25 cellular contexts compared by ENCODE assay signal in the genomic region with DNA sequence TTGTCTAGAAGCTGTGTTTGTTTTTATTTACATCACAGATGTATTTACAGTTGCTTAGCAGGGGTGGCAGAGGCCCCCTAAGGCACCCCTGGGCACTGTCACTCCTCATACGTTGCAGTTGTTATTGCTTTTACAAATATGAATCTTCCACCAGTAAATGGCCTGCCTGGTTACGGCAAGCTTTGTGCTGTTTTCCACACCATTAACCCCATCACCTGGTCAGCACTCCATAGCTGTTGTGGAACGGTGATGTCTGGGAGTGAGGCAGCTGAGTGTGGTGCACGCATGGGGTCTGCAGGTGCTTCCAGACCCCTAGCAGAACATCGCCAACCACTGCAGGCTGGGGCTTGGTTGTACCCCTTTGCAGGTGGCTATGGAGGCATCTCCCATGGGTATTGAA.
"Had no signal": no experiment of that assay in that cellular context is flagged by ENCODE, and none has a peak within 500 bp of the region (broad histone marks: within the 10 kb centered on the region; RNA-seq: fewer than 3 reads in every experiment).

No MANE protein-coding gene starts in this region.

- H3K4me3 ChIP-seq: esophagus squamous epithelium, gastrocnemius medialis, spleen, testis, uterus had no signal

- H3K9me3 ChIP-seq: esophagus squamous epithelium, gastrocnemius medialis, spleen, testis, uterus had no signal

- H3K27ac ChIP-seq: esophagus squamous epithelium, gastrocnemius medialis, spleen, testis, uterus had no signal

- ATAC-seq: activated T-cell treated with anti-CD3 and anti-CD28 coated beads, Interleukin-2, amount 50 U/mL, for 72 hours; gastrocnemius medialis; left cardiac atrium; natural killer cell treated with Interleukin-12 subunit alpha and Interleukin-12 subunit beta and Interleukin-15 and Interleukin-18, amount 100 ng/mL, for 72 hours had no signal

- H3K36me3 Mint-ChIP-seq: activated naive CD8-positive, alpha-beta T cell treated with anti-CD3 and anti-CD28 coated beads, Interleukin-2, amount 10 ng/mL, durations not matched to agents 7 days and 5 days; memory B cell; natural killer cell treated with Interleukin-12 subunit alpha and Interleukin-12 subunit beta and Interleukin-15 and Interleukin-18, amount 100 ng/mL, for 72 hours had no signal

- H3K27me3 ChIP-seq: esophagus squamous epithelium, spleen, testis, uterus had no signal

- H3K27me3 Mint-ChIP-seq: activated CD4-positive, alpha-beta memory T cell treated with anti-CD3 and anti-CD28 coated beads, Interleukin-2, amount 10 ng/mL, durations not matched to agents 7 days and 5 days; memory B cell; natural killer cell treated with Interleukin-12 subunit alpha and Interleukin-12 subunit beta and Interleukin-15 and Interleukin-18, amount 100 ng/mL, for 72 hours had no signal

- H3K4me3 Mint-ChIP-seq: activated CD4-positive, alpha-beta memory T cell treated with anti-CD3 and anti-CD28 coated beads, Interleukin-2, amount 10 ng/mL, durations not matched to agents 7 days and 5 days; activated naive CD4-positive, alpha-beta T cell treated with anti-CD3 and anti-CD28 coated beads for 36 hours; activated naive CD8-positive, alpha-beta T cell treated with anti-CD3 and anti-CD28 coated beads, Interleukin-2, amount 10 ng/mL, durations not matched to agents 7 days and 5 days; activated T-cell treated with anti-CD3 and anti-CD28 coated beads, Interleukin-2, amount 50 U/mL, for 72 hours; endodermal cell; memory B cell; natural killer cell treated with Interleukin-12 subunit alpha and Interleukin-12 subunit beta and Interleukin-15 and Interleukin-18, amount 100 ng/mL, for 72 hours had no signal

- H3K9me3 Mint-ChIP-seq: activated CD4-positive, alpha-beta memory T cell treated with anti-CD3 and anti-CD28 coated beads, Interleukin-2, amount 10 ng/mL, durations not matched to agents 7 days and 5 days; activated naive CD4-positive, alpha-beta T cell treated with anti-CD3 and anti-CD28 coated beads for 36 hours; activated naive CD8-positive, alpha-beta T cell treated with anti-CD3 and anti-CD28 coated beads, Interleukin-2, amount 10 ng/mL, durations not matched to agents 7 days and 5 days; activated T-cell treated with anti-CD3 and anti-CD28 coated beads, Interleukin-2, amount 50 U/mL, for 72 hours; endodermal cell; memory B cell; natural killer cell treated with Interleukin-12 subunit alpha and Interleukin-12 subunit beta and Interleukin-15 and Interleukin-18, amount 100 ng/mL, for 72 hours had no signal

- H3K36me3 ChIP-seq: esophagus squamous epithelium, gastrocnemius medialis, spleen, uterus had no signal

- H3K4me1 Mint-ChIP-seq: activated CD4-positive, alpha-beta memory T cell treated with anti-CD3 and anti-CD28 coated beads, Interleukin-2, amount 10 ng/mL, durations not matched to agents 7 days and 5 days; activated naive CD8-positive, alpha-beta T cell treated with anti-CD3 and anti-CD28 coated beads, Interleukin-2, amount 10 ng/mL, durations not matched to agents 7 days and 5 days; memory B cell had no signal

- DNase-seq: activated CD4-positive, alpha-beta memory T cell treated with anti-CD3 and anti-CD28 coated beads, Interleukin-2, amount 10 ng/mL, durations not matched to agents 7 days and 5 days; activated CD4-positive, alpha-beta T cell treated with anti-CD3 and anti-CD28 coated beads for 4 hours; activated CD4-positive, CD25-positive, alpha-beta regulatory T cell; activated effector memory CD4-positive, alpha-beta T cell treated with Interleukin-2 at 50 U/mL for 16 hours; activated naive CD4-positive, alpha-beta T cell treated with anti-CD3 and anti-CD28 coated beads for 36 hours; activated naive CD8-positive, alpha-beta T cell treated with anti-CD3 and anti-CD28 coated beads, Interleukin-2, amount 10 ng/mL, durations not matched to agents 7 days and 5 days; activated T-cell treated with anti-CD3 and anti-CD28 coated beads, Interleukin-2, amount 50 U/mL, for 72 hours; amniotic stem cell; cortex of kidney; endodermal cell; esophagus squamous epithelium; gastrocnemius medialis; hypothalamus; islet precursor cell; left cardiac atrium; nucleus accumbens; spleen; stimulated activated CD4-positive, alpha-beta T cell treated with anti-CD3 and anti-CD28 coated beads, Interleukin-4, amount 100 ng/mL, for 1 hour; stimulated activated naive CD4-positive, alpha-beta T cell; T-helper 9 cell; testis; trophoblast cell; uterus had no signal

- H3K27ac Mint-ChIP-seq: activated CD4-positive, alpha-beta memory T cell treated with anti-CD3 and anti-CD28 coated beads, Interleukin-2, amount 10 ng/mL, durations not matched to agents 7 days and 5 days; activated naive CD4-positive, alpha-beta T cell treated with anti-CD3 and anti-CD28 coated beads for 36 hours; activated naive CD8-positive, alpha-beta T cell treated with anti-CD3 and anti-CD28 coated beads, Interleukin-2, amount 10 ng/mL, durations not matched to agents 7 days and 5 days; activated T-cell treated with anti-CD3 and anti-CD28 coated beads, Interleukin-2, amount 50 U/mL, for 72 hours; endodermal cell; memory B cell; natural killer cell treated with Interleukin-12 subunit alpha and Interleukin-12 subunit beta and Interleukin-15 and Interleukin-18, amount 100 ng/mL, for 72 hours had no signal

- H3K4me1 ChIP-seq: gastrocnemius medialis, spleen, testis, uterus had no signal
